Comparison of ENCODE assay signal across 20 cellular contexts in genomic region chr1:175920401-175920800, GRCh38.
DNase-seq lines count a peak whose midpoint lies in the region; ATAC-seq and TF ChIP-seq lines count a peak whose summit lies in the region.
"Had no signal": no experiment of that assay in that cellular context is flagged by ENCODE, and none has a peak within 500 bp of the region (broad histone marks: within the 10 kb centered on the region; RNA-seq: fewer than 3 reads in every experiment).

No MANE protein-coding gene starts in this region.

- H3K4me2 ChIP-seq in IMR-90 (ENCODE audit: low read depth, low read length), result peak overlapping the region; percentile 78; the same call in 1 of the 2 replicates
- no peak overlapping the region for H3K4me2 ChIP-seq in mesenchymal stem cell (ENCODE audit: low read length, poor library complexity, severe bottlenecking)

- TF ChIP-seq POLR2A in IMR-90 (IDR thresholded peaks at IDR 0.05; ENCODE audit: low read depth, low read length), result no peak

- POLR2A ChIA-PET in IMR-90 (lab: Charles Lee; ENCODE audit: unreplicated experiment), result no interaction called here

- peak; percentile 75 for ATAC-seq in IMR-90 (ENCODE audit: low read depth)
- no peak for ATAC-seq in activated naive CD8-positive, alpha-beta T cell treated with anti-CD3 and anti-CD28 coated beads, Interleukin-2, amount 50 U/mL, for 24 hours
- ATAC-seq: HepG2 had no signal

- H4K91ac ChIP-seq in IMR-90 (ENCODE audit: insufficient read depth, low read depth, low read length) (peak overlapping the region; percentile 78; the same call in 1 of the 2 replicates), mesenchymal stem cell (ENCODE audit: low read length) (no peak overlapping the region)

- H3K36me3 ChIP-seq in IMR-90 (ENCODE audit: control insufficient read depth, insufficient read depth, low read length) (no peaks in the 10 kb centered on the region), mesenchymal stem cell (ENCODE audit: control insufficient read depth in 1 of 2, insufficient read depth in 2 of 2, low read depth in 1 of 2, low read length in 2 of 2) (peaks cover 0 to 12% of the 10 kb centered on the region in 2 experiments)
- H3K36me3 ChIP-seq: BE2C, HAP-1 had no signal

- H2BK15ac ChIP-seq in IMR-90 (ENCODE audit: low read depth, low read length) (0 out of 3 replicates have a peak overlapping the region, but pooled peaks have one; percentile 57), mesenchymal stem cell (ENCODE audit: low read depth, poor library complexity, severe bottlenecking) (no peak overlapping the region)

- no peaks in the 10 kb centered on the region for H3K4me1 Mint-ChIP-seq in progenitor cell of endocrine pancreas (ENCODE audit: low read depth)
- H3K4me1 Mint-ChIP-seq in activated naive CD8-positive, alpha-beta T cell treated with anti-CD3 and anti-CD28 coated beads, Interleukin-2, amount 50 U/mL, for 24 hours, result no peaks in the 10 kb centered on the region
- H3K4me1 Mint-ChIP-seq in osteocyte (ENCODE audit: unreplicated experiment), result no peaks in the 10 kb centered on the region
- H3K4me1 Mint-ChIP-seq: CD4-positive, CD25-positive, alpha-beta regulatory T cell; CD8-positive, alpha-beta memory T cell had no signal

- CTCF ChIA-PET in IMR-90 (lab: Yijun Ruan, JAX), result interaction anchor here (1.0 kb wide), 1 partner anchor 91 kb away, joined by 3 read pairs; no protein-coding TSS in a partner anchor

- no peak overlapping the region for H3K56ac ChIP-seq in IMR-90 (ENCODE audit: extremely low read depth, insufficient read depth, low read length)

- H2BK12ac ChIP-seq in mesenchymal stem cell (ENCODE audit: low read length in 2 of 2), result peak overlapping the region in 1 of 2 experiments; percentile 6

- H3K9me3 Mint-ChIP-seq in progenitor cell of endocrine pancreas (ENCODE audit: low read depth) (no peaks in the 10 kb centered on the region), osteocyte (ENCODE audit: unreplicated experiment) (no peaks in the 10 kb centered on the region)
- peaks cover 12% of the 10 kb centered on the region for H3K9me3 Mint-ChIP-seq in activated naive CD8-positive, alpha-beta T cell treated with anti-CD3 and anti-CD28 coated beads, Interleukin-2, amount 50 U/mL, for 24 hours

- H4K20me1 ChIP-seq in IMR-90 (ENCODE audit: insufficient read depth, low read length), result no peaks in the 10 kb centered on the region

- H3K14ac ChIP-seq in IMR-90 (replicated peaks; ENCODE audit: low read depth, low read length) (peak overlapping the region; percentile 3), mesenchymal stem cell (ENCODE audit: low read length in 2 of 2) (no peak overlapping the region)

- dilution Hi-C loops in IMR-90 (cut with HindIII; ENCODE audit: low sequenced_read_pairs, unreplicated experiment), result no loop called here

- H3K18ac ChIP-seq in IMR-90 (ENCODE audit: low read depth, low read length) (peak overlapping the region; percentile 97), mesenchymal stem cell (ENCODE audit: low read depth in 1 of 2, low read length in 2 of 2) (no peak overlapping the region)

- H4K8ac ChIP-seq in IMR-90 (ENCODE audit: low read depth in 2 of 2, low read length in 2 of 2) (peak overlapping the region in 1 of 2 experiments; percentile 37; a peak in 2 of 4 replicates), mesenchymal stem cell (ENCODE audit: low read length) (no peak overlapping the region)

- TF ChIP-seq RAD21 in IMR-90 (IDR thresholded peaks at IDR 0.05; ENCODE audit: low read length), result no peak

- H2AFZ ChIP-seq in IMR-90 (replicated peaks; ENCODE audit: low read length, poor library complexity), result no peak overlapping the region
- no peak overlapping the region for H2AFZ ChIP-seq in mesenchymal stem cell (ENCODE audit: low read depth, low read length)
- H2AFZ ChIP-seq: GM23248 had no signal

- H3K4ac ChIP-seq in IMR-90 (ENCODE audit: low read depth, low read length), result peak overlapping the region; percentile 72; the same call in 1 of the 2 replicates
- H3K4ac ChIP-seq in mesenchymal stem cell (ENCODE audit: low read depth in 1 of 2, low read length in 2 of 2), result no peak overlapping the region

- H2AK5ac ChIP-seq in IMR-90 (ENCODE audit: low read depth, low read length) (no peak overlapping the region; the same call in 1 of the 2 replicates), mesenchymal stem cell (ENCODE audit: low read length, severe bottlenecking) (no peak overlapping the region)

- H3K4me1 ChIP-seq in IMR-90 (ENCODE audit: control insufficient read depth, insufficient read depth, low read length), result peaks cover 14% of the 10 kb centered on the region
- no peaks in the 10 kb centered on the region for H3K4me1 ChIP-seq in mesenchymal stem cell (ENCODE audit: control insufficient read depth, insufficient read depth, low read depth, low read length)
- H3K4me1 ChIP-seq: BE2C had no signal

- H2AK9ac ChIP-seq in IMR-90 (replicated peaks; ENCODE audit: low read depth, low read length, poor library complexity), result no peak overlapping the region

- H3K9ac ChIP-seq in IMR-90 (ENCODE audit: low read depth, low read length) (0 out of 2 replicates have a peak overlapping the region, but pooled peaks have one; percentile 32), mesenchymal stem cell (ENCODE audit: low read length) (no peak overlapping the region)
- H3K9ac ChIP-seq: GM23248 had no signal

- H2BK5ac ChIP-seq in IMR-90 (ENCODE audit: low read depth, low read length, poor library complexity, severe bottlenecking), result peak overlapping the region; percentile 93
- no peak overlapping the region for H2BK5ac ChIP-seq in mesenchymal stem cell (ENCODE audit: low read depth, low read length, poor library complexity, severe bottlenecking)

- intact Hi-C loops in IMR-90 (cut with micrococcal nuclease), result loop anchor here (2.0 kb wide), 1 partner anchor 286 kb away; the partner anchor contains the start of gene COP1

- H2BK20ac ChIP-seq in IMR-90 (ENCODE audit: low read depth, low read length), result peak overlapping the region; percentile 85

- H2BK120ac ChIP-seq in IMR-90 (ENCODE audit: low read depth, low read length) (peak overlapping the region; percentile 89), mesenchymal stem cell (ENCODE audit: low read depth, low read length) (no peak overlapping the region)

- no peaks in the 10 kb centered on the region for H3K9me3 ChIP-seq in IMR-90 (ENCODE audit: control insufficient read depth, insufficient read depth, low read length)
- H3K9me3 ChIP-seq in mesenchymal stem cell (ENCODE audit: control insufficient read depth, low read length), result no peaks in the 10 kb centered on the region
- H3K9me3 ChIP-seq: BE2C, HAP-1 had no signal

- peak; percentile 77 for DNase-seq in IMR-90
- DNase-seq in choroid plexus epithelial cell (ENCODE audit: low read depth), result peak; percentile 52
- peak; percentile 80 for DNase-seq in mesenchymal stem cell
- no peak for DNase-seq in progenitor cell of endocrine pancreas (ENCODE audit: low spot score, unreplicated experiment)
- DNase-seq in activated CD8-positive, alpha-beta memory T cell treated with anti-CD3 and anti-CD28 coated beads, Interleukin-2, amount 50 U/mL, for 48 hours, result no peak
- no peak for DNase-seq in activated naive CD8-positive, alpha-beta T cell treated with anti-CD3 and anti-CD28 coated beads, Interleukin-2, amount 50 U/mL, for 24 hours
- no peak for DNase-seq in osteocyte (ENCODE audit: extremely low spot score, unreplicated experiment)
- no peak for DNase-seq in HT-29 (ENCODE audit: low spot score)
- DNase-seq: BE2C; C1 segment of cervical spinal cord; CD4-positive, CD25-positive, alpha-beta regulatory T cell; CD8-positive, alpha-beta memory T cell; COR-L47; DMS 273 treated with DMSO at 0.1 percent for 48 hours; DMS53; DND-41; GM23248; KG1 had no signal

- H4K5ac ChIP-seq in IMR-90 (ENCODE audit: low read depth, low read length), result peak overlapping the region; percentile 87; the same call in 1 of the 2 replicates

- H3K27me3 ChIP-seq in IMR-90 (ENCODE audit: control insufficient read depth, insufficient read depth, low read length), result no peaks in the 10 kb centered on the region
- no peaks in the 10 kb centered on the region for H3K27me3 ChIP-seq in mesenchymal stem cell (ENCODE audit: control insufficient read depth in 1 of 2, insufficient read depth in 1 of 2, low read length in 2 of 2)
- H3K27me3 ChIP-seq: BE2C had no signal

- TF ChIP-seq CTCF in IMR-90 (conservative IDR thresholded peaks at IDR 0.05; ENCODE audit: low read depth, low read length) (no peak), choroid plexus epithelial cell (conservative IDR thresholded peaks at IDR 0.05; ENCODE audit: low read depth, low read length) (no peak), progenitor cell of endocrine pancreas (IDR thresholded peaks at IDR 0.05; ENCODE audit: unreplicated experiment) (no peak), osteocyte (IDR thresholded peaks at IDR 0.05) (no peak)

- H3K4me3 Mint-ChIP-seq in progenitor cell of endocrine pancreas (ENCODE audit: low read depth) (no peak overlapping the region), osteocyte (ENCODE audit: unreplicated experiment) (no peak overlapping the region)
- no peak overlapping the region for H3K4me3 Mint-ChIP-seq in activated naive CD8-positive, alpha-beta T cell treated with anti-CD3 and anti-CD28 coated beads, Interleukin-2, amount 50 U/mL, for 24 hours
- H3K4me3 Mint-ChIP-seq: CD4-positive, CD25-positive, alpha-beta regulatory T cell had no signal

- H3K36me3 Mint-ChIP-seq in progenitor cell of endocrine pancreas (ENCODE audit: insufficient read depth) (peaks cover 18% of the 10 kb centered on the region), osteocyte (ENCODE audit: unreplicated experiment) (peaks cover 13% of the 10 kb centered on the region)
- H3K36me3 Mint-ChIP-seq in activated naive CD8-positive, alpha-beta T cell treated with anti-CD3 and anti-CD28 coated beads, Interleukin-2, amount 50 U/mL, for 24 hours (ENCODE audit: low read depth), result peaks cover 13% of the 10 kb centered on the region

- H3K27ac Mint-ChIP-seq in progenitor cell of endocrine pancreas, result peak overlapping the region; percentile 25
- no peak overlapping the region for H3K27ac Mint-ChIP-seq in activated naive CD8-positive, alpha-beta T cell treated with anti-CD3 and anti-CD28 coated beads, Interleukin-2, amount 50 U/mL, for 24 hours
- no peak overlapping the region for H3K27ac Mint-ChIP-seq in osteocyte (ENCODE audit: unreplicated experiment)
- H3K27ac Mint-ChIP-seq: CD4-positive, CD25-positive, alpha-beta regulatory T cell; CD8-positive, alpha-beta memory T cell had no signal

- H3K27me3 Mint-ChIP-seq in progenitor cell of endocrine pancreas (no peaks in the 10 kb centered on the region), osteocyte (ENCODE audit: unreplicated experiment) (no peaks in the 10 kb centered on the region)
- H3K27me3 Mint-ChIP-seq in activated naive CD8-positive, alpha-beta T cell treated with anti-CD3 and anti-CD28 coated beads, Interleukin-2, amount 50 U/mL, for 24 hours, result no peaks in the 10 kb centered on the region
- H3K27me3 Mint-ChIP-seq: CD4-positive, CD25-positive, alpha-beta regulatory T cell; CD8-positive, alpha-beta memory T cell had no signal

- H3K79me1 ChIP-seq in IMR-90 (ENCODE audit: low read depth in 1 of 2, low read length in 2 of 2) (no peaks in the 10 kb centered on the region), mesenchymal stem cell (replicated peaks; ENCODE audit: low read length, poor library complexity, severe bottlenecking) (no peaks in the 10 kb centered on the region)

- BruUV-seq in IMR-90 (replicated peaks; lab: Mats Ljungman, UMichigan), result no TSS peak

- no CpG with 5 or more reads among the region's 4 CpGs for WGBS in IMR-90 (ENCODE audit: extremely low coverage in 2 of 2, insufficient read length in 1 of 2), 2 experiments
- WGBS in mesenchymal stem cell, result no CpG with 5 or more reads among the region's 4 CpGs

- in situ Hi-C loops in IMR-90 (cut with MboI; ENCODE audit: low sequenced_read_pairs), result no loop called here

- H3K27ac ChIP-seq in IMR-90 (ENCODE audit: insufficient read depth, low read length) (peak overlapping the region; percentile 43; the same call in 1 of the 2 replicates), mesenchymal stem cell (ENCODE audit: low read length, poor library complexity, severe bottlenecking) (no peak overlapping the region)
- H3K27ac ChIP-seq: GM23248 had no signal

- H3K4me3 ChIP-seq in IMR-90 (ENCODE audit: insufficient read depth, low read depth, low read length) (no peak overlapping the region), choroid plexus epithelial cell (ENCODE audit: low read depth, low read length) (no peak overlapping the region), mesenchymal stem cell (ENCODE audit: insufficient read depth in 1 of 2, low read depth in 1 of 2, low read length in 2 of 2) (no peak overlapping the region)
- H3K4me3 ChIP-seq: GM23248, HAP-1 had no signal

- H3K23ac ChIP-seq in IMR-90 (ENCODE audit: low read depth, low read length) (peak overlapping the region; percentile 34; the same call in 1 of the 2 replicates), mesenchymal stem cell (ENCODE audit: low read length in 2 of 2) (no peak overlapping the region)

- 0 out of 2 replicates have a peak, but pooled peaks cover 6% of the 10 kb centered on the region for H3K9me1 ChIP-seq in IMR-90 (ENCODE audit: insufficient read depth, low read length)

Comparison
In these comparisons a context has a peak if more than half of its experiments do, and no peak if none do; other contexts are left out.
1. DNase-seq: peak in IMR-90 (single experiment), choroid plexus epithelial cell (single experiment) and mesenchymal stem cell (single experiment); none in progenitor cell of endocrine pancreas (single experiment), activated CD8-positive, alpha-beta memory T cell treated with anti-CD3 and anti-CD28 coated beads, Interleukin-2, amount 50 U/mL, for 48 hours (single experiment), activated naive CD8-positive, alpha-beta T cell treated with anti-CD3 and anti-CD28 coated beads, Interleukin-2, amount 50 U/mL, for 24 hours (single experiment), osteocyte (single experiment) and HT-29 (single experiment).